24 cellular contexts compared by ENCODE assay signal in genomic region chr1:54640361-54640760, GRCh38. TPM values are rescaled to one million over a fixed set of nuclear protein-coding genes. Genes with fewer than 3 reads are reported as not detected.
"Had no signal": no experiment of that assay in that cellular context is flagged by ENCODE, and none has a peak within 500 bp of the region (broad histone marks: within the 10 kb centered on the region; RNA-seq: fewer than 3 reads in every experiment).

No MANE protein-coding gene starts in this region.

- H3K36me3 ChIP-seq: breast epithelium had no signal

- H3K27ac Mint-ChIP-seq: activated CD4-positive, alpha-beta T cell treated with anti-CD3 and anti-CD28 coated beads, Interleukin-2, amount 10 ng/mL, durations not matched to agents 24 days and 14 days; activated CD8-positive, alpha-beta memory T cell treated with anti-CD3 and anti-CD28 coated beads, Interleukin-2, amount 10 ng/mL, durations not matched to agents 7 days and 5 days; activated naive CD4-positive, alpha-beta T cell treated with anti-CD3 and anti-CD28 coated beads, Interleukin-2, amount 50 U/mL, for 24 hours; activated T-cell treated with anti-CD3 and anti-CD28 coated beads, Interleukin-2, amount 50 U/mL, for 24 hours; activated T-helper 1 cell treated with anti-CD3 and anti-CD28 coated beads, Interleukin-12 subunit alpha, Interleukin-12 subunit beta, Interleukin-2, Interleukin-4 antibody, amounts not matched to agents 30 ng/mL and 10 ng/mL and 1 ng/mL, durations not matched to agents 14 hours and 24 hours and 36 hours; T-helper 17 cell had no signal

- ATAC-seq: activated CD8-positive, alpha-beta memory T cell treated with anti-CD3 and anti-CD28 coated beads, Interleukin-2, amount 10 ng/mL, durations not matched to agents 7 days and 5 days; PC-3; T-helper 17 cell; WTC11 had no signal

- H3K27me3 Mint-ChIP-seq: activated T-cell treated with anti-CD3 and anti-CD28 coated beads, Interleukin-2, amount 50 U/mL, for 24 hours had no signal

- H3K27ac ChIP-seq: breast epithelium had no signal

- DNase-seq: activated CD4-positive, alpha-beta T cell treated with anti-CD3 and anti-CD28 coated beads for 1 hour; activated CD4-positive, alpha-beta T cell treated with anti-CD3 and anti-CD28 coated beads, Interleukin-2, amount 10 ng/mL, durations not matched to agents 24 days and 14 days; activated CD4-positive, alpha-beta T cell treated with anti-CD3 and anti-CD28 coated beads, Interleukin-2, amount 50 U/mL, for 48 hours; activated CD8-positive, alpha-beta memory T cell treated with anti-CD3 and anti-CD28 coated beads, Interleukin-2, amount 10 ng/mL, durations not matched to agents 7 days and 5 days; activated effector memory CD4-positive, alpha-beta T cell treated with Interleukin-2 at 50 U/mL for 16 hours; activated naive CD4-positive, alpha-beta T cell; activated T-cell treated with anti-CD3 and anti-CD28 coated beads, Interleukin-2, amount 50 U/mL, for 24 hours; caudate nucleus; Karpas-422; NCI-H1092; NCI-H1417; NCI-H1930; NCI-H510A treated with DMSO at 0.1 percent for 48 hours; NCI-H69; PC-3; SIG-M5; T-helper 17 cell; T-helper 9 cell had no signal

- H3K4me3 Mint-ChIP-seq: activated CD4-positive, alpha-beta T cell treated with anti-CD3 and anti-CD28 coated beads, Interleukin-2, amount 10 ng/mL, durations not matched to agents 24 days and 14 days; activated CD8-positive, alpha-beta memory T cell treated with anti-CD3 and anti-CD28 coated beads, Interleukin-2, amount 10 ng/mL, durations not matched to agents 7 days and 5 days; activated naive CD4-positive, alpha-beta T cell treated with anti-CD3 and anti-CD28 coated beads, Interleukin-2, amount 50 U/mL, for 24 hours; activated T-cell treated with anti-CD3 and anti-CD28 coated beads, Interleukin-2, amount 50 U/mL, for 24 hours; activated T-helper 1 cell treated with anti-CD3 and anti-CD28 coated beads, Interleukin-12 subunit alpha, Interleukin-12 subunit beta, Interleukin-2, Interleukin-4 antibody, amounts not matched to agents 30 ng/mL and 10 ng/mL and 1 ng/mL, durations not matched to agents 14 hours and 24 hours and 36 hours; T-helper 17 cell; WTC11 had no signal

- H3K4me1 Mint-ChIP-seq: activated CD4-positive, alpha-beta T cell treated with anti-CD3 and anti-CD28 coated beads, Interleukin-2, amount 10 ng/mL, durations not matched to agents 24 days and 14 days; activated CD8-positive, alpha-beta memory T cell treated with anti-CD3 and anti-CD28 coated beads, Interleukin-2, amount 10 ng/mL, durations not matched to agents 7 days and 5 days; activated naive CD4-positive, alpha-beta T cell treated with anti-CD3 and anti-CD28 coated beads, Interleukin-2, amount 50 U/mL, for 24 hours; T-helper 17 cell; WTC11 had no signal

- H3K4me3 ChIP-seq: breast epithelium had no signal

- H3K4me1 ChIP-seq: breast epithelium had no signal

- H3K27me3 ChIP-seq: breast epithelium had no signal

RNA-seq across cellular contexts. Expression of gene MROH7, which starts 1.2 kb away (rescaled TPM):
- total RNA-seq: activated CD8-positive, alpha-beta memory T cell treated with anti-CD3 and anti-CD28 coated beads, Interleukin-2, amount 10 ng/mL, durations not matched to agents 7 days and 5 days; activated T-helper 1 cell treated with anti-CD3 and anti-CD28 coated beads, Interleukin-12 subunit alpha, Interleukin-12 subunit beta, Interleukin-2, Interleukin-4 antibody, amounts not matched to agents 30 ng/mL and 10 ng/mL and 1 ng/mL, durations not matched to agents 14 hours and 24 hours and 36 hours; PC-3; RPMI7951 had no signal

RNA-seq across cellular contexts. Expression of gene FAM151A, which starts 17.0 kb away (rescaled TPM):
- total RNA-seq: activated CD4-positive, alpha-beta T cell treated with anti-CD3 and anti-CD28 coated beads, Interleukin-2, amount 10 ng/mL, durations not matched to agents 24 days and 14 days; activated CD8-positive, alpha-beta memory T cell treated with anti-CD3 and anti-CD28 coated beads, Interleukin-2, amount 10 ng/mL, durations not matched to agents 7 days and 5 days; activated T-helper 1 cell treated with anti-CD3 and anti-CD28 coated beads, Interleukin-12 subunit alpha, Interleukin-12 subunit beta, Interleukin-2, Interleukin-4 antibody, amounts not matched to agents 30 ng/mL and 10 ng/mL and 1 ng/mL, durations not matched to agents 14 hours and 24 hours and 36 hours; aorta; PC-3; RPMI7951; T-helper 17 cell had no signal
